ENCODE assay signal across 1 cellular context in the genomic region with DNA sequence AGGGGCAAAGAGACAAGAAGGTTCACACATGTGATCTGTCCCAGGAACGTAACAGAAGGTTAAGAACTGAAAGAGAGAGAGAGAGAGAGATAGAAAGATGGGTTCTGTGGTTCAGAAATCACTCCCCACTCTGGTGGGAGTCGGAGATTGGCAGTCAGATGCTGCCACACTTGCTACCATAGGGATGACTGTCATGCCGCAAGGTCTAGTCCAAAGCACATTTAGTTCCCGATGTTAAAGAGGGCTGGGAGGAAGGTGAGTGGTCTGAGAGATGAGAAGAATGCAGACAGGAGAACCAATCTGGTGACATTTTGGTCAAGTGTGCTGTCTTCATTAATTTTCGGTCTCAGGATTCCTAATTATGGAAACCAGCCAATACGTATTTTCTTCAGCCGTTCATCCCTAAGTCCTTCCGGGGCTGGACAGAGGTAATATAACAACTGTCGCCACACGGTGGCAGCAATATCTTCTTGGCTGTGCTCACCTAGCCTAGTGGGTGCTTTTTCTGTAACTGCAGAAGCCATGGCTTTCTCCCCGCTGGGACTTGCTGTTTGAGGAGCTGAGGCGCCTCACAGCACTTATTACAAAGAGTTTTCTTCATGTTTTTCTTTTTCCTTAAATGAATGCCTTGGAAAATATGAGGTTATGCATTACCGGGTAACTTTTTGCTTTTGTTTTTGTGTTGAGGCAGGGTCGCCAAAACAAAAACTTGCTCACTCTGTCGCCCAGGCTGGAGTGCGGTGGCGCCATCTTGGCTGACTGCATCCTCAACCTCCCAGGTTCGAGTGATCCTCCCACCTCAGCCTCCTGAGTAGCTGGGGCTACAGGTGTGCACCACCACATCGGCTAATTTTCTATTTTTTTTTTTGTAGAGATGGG.
TF ChIP-seq lines count a peak whose summit lies in the region.

No MANE protein-coding gene starts in this region.

TF ChIP-seq in SK-N-SH treated with all-trans-retinoic acid at 6 μM for 48 hours, 23 proteins besides CTCF, POLR2A, EP300 and RAD21 (continued from another document):
- TF ChIP-seq, protein P1, sequence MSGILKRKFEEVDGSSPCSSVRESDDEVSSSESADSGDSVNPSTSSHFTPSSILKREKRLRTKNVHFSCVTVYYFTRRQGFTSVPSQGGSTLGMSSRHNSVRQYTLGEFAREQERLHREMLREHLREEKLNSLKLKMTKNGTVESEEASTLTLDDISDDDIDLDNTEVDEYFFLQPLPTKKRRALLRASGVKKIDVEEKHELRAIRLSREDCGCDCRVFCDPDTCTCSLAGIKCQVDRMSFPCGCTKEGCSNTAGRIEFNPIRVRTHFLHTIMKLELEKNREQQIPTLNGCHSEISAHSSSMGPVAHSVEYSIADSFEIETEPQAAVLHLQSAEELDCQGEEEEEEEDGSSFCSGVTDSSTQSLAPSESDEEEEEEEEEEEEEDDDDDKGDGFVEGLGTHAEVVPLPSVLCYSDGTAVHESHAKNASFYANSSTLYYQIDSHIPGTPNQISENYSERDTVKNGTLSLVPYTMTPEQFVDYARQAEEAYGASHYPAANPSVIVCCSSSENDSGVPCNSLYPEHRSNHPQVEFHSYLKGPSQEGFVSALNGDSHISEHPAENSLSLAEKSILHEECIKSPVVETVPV (CRISPR knock-in tag; IDR thresholded peaks at IDR 0.05) = no peak
